Comparison of ENCODE assay signal across 17 cellular contexts in the genomic region with DNA sequence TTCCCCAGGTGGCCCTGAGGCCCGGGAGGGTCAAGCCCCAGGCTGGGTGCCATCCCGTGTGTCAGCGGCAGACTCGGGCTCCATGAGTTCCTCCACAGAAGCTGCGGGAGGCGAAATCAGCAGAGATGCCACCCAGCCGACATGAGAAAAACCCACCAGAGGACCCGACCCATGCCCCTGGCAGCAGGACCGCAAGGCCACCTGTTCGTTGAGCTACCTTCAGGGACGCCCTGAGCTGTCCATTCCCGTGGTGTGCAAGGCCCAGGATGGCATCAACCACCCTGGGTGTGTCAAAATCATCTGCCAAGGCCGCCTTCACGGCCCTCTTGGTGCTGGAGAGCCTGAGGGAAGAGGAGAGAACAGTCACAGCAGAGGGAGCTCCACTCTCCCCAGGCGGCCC.
"Had no signal": no experiment of that assay in that cellular context is flagged by ENCODE, and none has a peak within 500 bp of the region (broad histone marks: within the 10 kb centered on the region; RNA-seq: fewer than 3 reads in every experiment).

No MANE protein-coding gene starts in this region.

- H3K27me3 Mint-ChIP-seq: activated CD4-positive, alpha-beta memory T cell treated with anti-CD3 and anti-CD28 coated beads for 36 hours; activated CD4-positive, alpha-beta T cell treated with anti-CD3 and anti-CD28 coated beads for 36 hours; natural killer cell treated with Interleukin-12 subunit alpha and Interleukin-12 subunit beta and Interleukin-15 and Interleukin-18, amount 100 ng/mL, for 72 hours; stimulated activated naive CD8-positive, alpha-beta T cell treated with anti-CD3 and anti-CD28 coated beads, Interleukin-15, amount 100 ng/mL, for 72 hours; type B pancreatic cell had no signal

- DNase-seq: activated CD4-positive, alpha-beta memory T cell treated with anti-CD3 and anti-CD28 coated beads for 36 hours; activated CD4-positive, alpha-beta T cell treated with anti-CD3 and anti-CD28 coated beads for 36 hours; activated effector memory CD4-positive, alpha-beta T cell treated with Interleukin-2 at 50 U/mL for 16 hours; activated naive CD4-positive, alpha-beta T cell treated with anti-CD3 and anti-CD28 coated beads, Interleukin-2, amount 50 U/mL, for 16 hours; activated T-cell treated with anti-CD3 and anti-CD28 coated beads, Interleukin-2, amount 50 U/mL, for 1 hour; aorta; cortex of kidney; effector CD8-positive, alpha-beta T cell; esophagus squamous epithelium; immature natural killer cell; occipital lobe had no signal

- FAIRE-seq: TTC549 had no signal

- H3K9me3 ChIP-seq: esophagus squamous epithelium had no signal

- H3K27ac Mint-ChIP-seq: activated CD4-positive, alpha-beta memory T cell treated with anti-CD3 and anti-CD28 coated beads for 36 hours; activated CD4-positive, alpha-beta T cell treated with anti-CD3 and anti-CD28 coated beads for 36 hours; immature natural killer cell; natural killer cell treated with Interleukin-12 subunit alpha and Interleukin-12 subunit beta and Interleukin-15 and Interleukin-18, amount 100 ng/mL, for 72 hours; type B pancreatic cell had no signal

- H3K4me3 Mint-ChIP-seq: activated CD4-positive, alpha-beta memory T cell treated with anti-CD3 and anti-CD28 coated beads for 36 hours; activated CD4-positive, alpha-beta T cell treated with anti-CD3 and anti-CD28 coated beads for 36 hours; immature natural killer cell; natural killer cell treated with Interleukin-12 subunit alpha and Interleukin-12 subunit beta and Interleukin-15 and Interleukin-18, amount 100 ng/mL, for 72 hours; stimulated activated naive CD8-positive, alpha-beta T cell treated with anti-CD3 and anti-CD28 coated beads, Interleukin-15, amount 100 ng/mL, for 72 hours; T-helper 2 cell treated with Interferon-gamma antibody and Interleukin-4, amounts not matched to agents 5 μg/mL and 100 μg/mL, for 36 hours; type B pancreatic cell; WTC11 had no signal

- H3K27me3 ChIP-seq: esophagus squamous epithelium had no signal

- H3K9me3 Mint-ChIP-seq: activated CD4-positive, alpha-beta memory T cell treated with anti-CD3 and anti-CD28 coated beads for 36 hours; immature natural killer cell; natural killer cell treated with Interleukin-12 subunit alpha and Interleukin-12 subunit beta and Interleukin-15 and Interleukin-18, amount 100 ng/mL, for 72 hours; stimulated activated naive CD8-positive, alpha-beta T cell treated with anti-CD3 and anti-CD28 coated beads, Interleukin-15, amount 100 ng/mL, for 72 hours; T-helper 2 cell treated with Interferon-gamma antibody and Interleukin-4, amounts not matched to agents 5 μg/mL and 100 μg/mL, for 36 hours; type B pancreatic cell; WTC11 had no signal

- H3K4me3 ChIP-seq: esophagus squamous epithelium had no signal

- H3K36me3 Mint-ChIP-seq: natural killer cell treated with Interleukin-12 subunit alpha and Interleukin-12 subunit beta and Interleukin-15 and Interleukin-18, amount 100 ng/mL, for 72 hours had no signal
